ENCODE assay signal across 10 cellular contexts in the genomic region with DNA sequence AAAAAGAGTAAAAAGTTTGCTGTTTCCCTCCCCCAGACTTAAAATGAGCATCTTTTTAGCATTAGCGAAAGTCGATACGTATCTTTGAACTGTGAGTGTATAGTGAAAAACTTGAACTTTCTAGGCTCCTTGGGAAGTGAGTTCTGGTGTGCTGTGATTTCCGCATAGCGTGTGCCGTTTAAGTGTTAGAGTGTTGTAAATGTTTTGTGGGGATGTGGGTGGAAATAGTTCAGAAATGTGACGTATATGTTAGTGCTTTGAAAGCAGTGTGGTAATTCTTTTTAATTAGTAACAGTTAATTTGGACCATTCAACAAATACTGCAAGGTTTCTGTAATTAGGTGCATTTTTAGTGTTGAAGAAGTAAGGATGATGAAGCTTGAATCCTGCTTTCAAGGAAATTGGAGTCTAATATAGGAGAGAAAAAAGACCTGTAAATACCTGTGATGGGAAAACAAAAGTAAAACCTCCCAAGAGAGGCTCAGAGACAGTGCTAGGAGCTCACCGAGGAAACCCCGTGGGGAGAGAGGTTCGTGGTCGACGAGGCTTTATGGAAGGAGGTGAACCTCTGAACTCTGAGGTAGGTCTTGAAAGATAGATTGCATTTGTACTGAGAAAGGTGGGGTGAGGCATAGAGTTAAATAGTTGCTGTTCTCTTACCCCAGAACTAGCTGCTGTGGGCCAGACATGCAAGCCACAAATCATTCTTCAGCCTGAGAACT. TPM values are rescaled to one million over a fixed set of nuclear protein-coding genes. Genes with fewer than 3 reads are reported as not detected.
DNase-seq lines count a peak whose midpoint lies in the region; ATAC-seq, FAIRE-seq and TF ChIP-seq lines count a peak whose summit lies in the region.
"Had no signal": no experiment of that assay in that cellular context is flagged by ENCODE, and none has a peak within 500 bp of the region (broad histone marks: within the 10 kb centered on the region; RNA-seq: fewer than 3 reads in every experiment).

No MANE protein-coding gene starts in this region.

- no peak overlapping the region for H3K27ac ChIP-seq in CD4-positive, alpha-beta memory T cell (ENCODE audit: low read depth, low read length)
- H3K27ac ChIP-seq in K562 (ENCODE audit: extremely low read depth, low read depth, low read length) = no peak overlapping the region

- no peak for TF ChIP-seq RAD21 in K562 (CRISPR knock-in tag; conservative IDR thresholded peaks at IDR 0.05 in 1 of 2, IDR thresholded peaks at IDR 0.05 in 1 of 2)

- DNase-seq in CD4-positive, alpha-beta memory T cell = peak; percentile 12 to 44 (median 23)
- peak in 1 of 4 experiments; percentile 27 for DNase-seq in K562 (ENCODE audit: extremely low read depth in 1 of 4, low spot score in 3 of 4)
- no peak for DNase-seq in GM12891 (ENCODE audit: insufficient read length, low spot score)
- no peak for DNase-seq in GM03348 (ENCODE audit: low spot score)
- DNase-seq in CD1c-positive myeloid dendritic cell (ENCODE audit: extremely low spot score) = no peak
- DNase-seq: NCI-H524 treated with DMSO at 0.1 percent for 48 hours had no signal

- intact Hi-C loops in CD4-positive, alpha-beta memory T cell (cut with micrococcal nuclease) = no loop called here
- intact Hi-C loops in K562 (cut with micrococcal nuclease) = no loop called here

- H3K4me3 Mint-ChIP-seq in CD4-positive, alpha-beta memory T cell = peak overlapping the region; percentile 18 to 77 (median 50)
- H3K4me3 Mint-ChIP-seq: nephron had no signal

- in situ Hi-C loops in K562 (cut with MboI) = no loop called here

- peaks cover 26% of the 10 kb centered on the region for H3K36me3 ChIP-seq in CD4-positive, alpha-beta memory T cell (ENCODE audit: insufficient read depth, low read length)
- H3K36me3 ChIP-seq in K562 (ENCODE audit: control insufficient read depth, insufficient read depth, low read length) = peaks cover 60% of the 10 kb centered on the region

- peaks cover 23% of the 10 kb centered on the region for H3K4me1 ChIP-seq in CD4-positive, alpha-beta memory T cell (ENCODE audit: insufficient read depth, low read length)
- H3K4me1 ChIP-seq in K562 (replicated peaks in 1 of 2; ENCODE audit: control insufficient read depth in 2 of 2, insufficient read depth in 2 of 2, low read length in 2 of 2) = peaks cover 0 to 27% of the 10 kb centered on the region in 2 experiments; a peak in 4 of 5 replicates

- WGBS in K562 (ENCODE audit: insufficient coverage, low coverage, missing lambda C conversion rate) = 75% methylated on average over 12 of the region's 12 CpGs

- peaks cover 69% of the 10 kb centered on the region for H3K79me2 ChIP-seq in K562 (ENCODE audit: control insufficient read depth, insufficient read depth, low read length)

- H3K27me3 ChIP-seq in CD4-positive, alpha-beta memory T cell (ENCODE audit: insufficient read depth, low read length) = no peaks in the 10 kb centered on the region
- H3K27me3 ChIP-seq in K562 (ENCODE audit: control insufficient read depth in 2 of 2, insufficient read depth in 2 of 2, low read length in 2 of 2) = no peaks in the 10 kb centered on the region

- POLR2A ChIA-PET in CD4-positive, alpha-beta memory T cell (lab: Charles Lee; ENCODE audit: partially characterized antibody) = interaction anchor here (1.3 kb wide), 1 partner anchor 41 kb away, joined by 3 read pairs; a partner anchor contains a TSS
- POLR2A ChIA-PET in K562 (lab: Yijun Ruan, JAX) = interaction anchor here (0.7 to 1.1 kb wide), 5 partner anchors 12 to 498 kb away, joined by 3 to 4 read pairs (median 3); no protein-coding TSS in a partner anchor

- H3K9ac ChIP-seq in K562 (ENCODE audit: insufficient read depth in 1 of 2, low read depth in 2 of 2, low read length in 2 of 2) = no peak overlapping the region

- no TSS peak for BruUV-seq in K562 (replicated peaks; lab: Mats Ljungman, UMichigan)

- H3K27me3 Mint-ChIP-seq in CD4-positive, alpha-beta memory T cell = no peaks in the 10 kb centered on the region

- TF ChIP-seq CTCF in K562 (IDR thresholded peaks at IDR 0.05 in 2 of 3, conservative IDR thresholded peaks at IDR 0.05 in 1 of 3; ENCODE audit: insufficient read depth in 2 of 3, low read depth in 1 of 3, low read length in 3 of 3) = no peak

- CTCF ChIA-PET in CD4-positive, alpha-beta memory T cell (lab: Charles Lee; ENCODE audit: partially characterized antibody) = no interaction called here
- CTCF ChIA-PET in K562 (lab: Yijun Ruan, JAX; ENCODE audit: low intra/inter-chr PET ratio) = no interaction called here

- ATAC-seq in GM19463 (IDR thresholded peaks at IDR 0.05; ENCODE audit: unreplicated experiment) (peak; percentile 75), HG03342 (IDR thresholded peaks at IDR 0.05; ENCODE audit: unreplicated experiment) (peak; percentile 49), K562 (peak; percentile 47), HG03565 (IDR thresholded peaks at IDR 0.05; ENCODE audit: unreplicated experiment) (no peak)

- peak overlapping the region; percentile 42 to 91 (median 69) for H3K27ac Mint-ChIP-seq in CD4-positive, alpha-beta memory T cell

- no peak overlapping the region for H3K4me2 ChIP-seq in K562 (ENCODE audit: insufficient read depth, low read length)

- H3K9me1 ChIP-seq in K562 (ENCODE audit: control insufficient read depth, insufficient read depth, low read length) = peaks cover 4% of the 10 kb centered on the region

- H3K9me3 Mint-ChIP-seq in CD4-positive, alpha-beta memory T cell = peaks cover 0 to 6% (median 3%) of the 10 kb centered on the region in 8 donors

- TF ChIP-seq EP300 in K562 (IDR thresholded peaks at IDR 0.05; ENCODE audit: low read length) = no peak

- FAIRE-seq in K562 (lab: Jason Lieb, UNC) (no peak), GM12891 (lab: Jason Lieb, UNC) (no peak)

- H3K4me1 Mint-ChIP-seq in CD4-positive, alpha-beta memory T cell = peaks cover 54 to 83% (median 72%) of the 10 kb centered on the region in 4 donors

- peaks cover 20% of the 10 kb centered on the region for H4K20me1 ChIP-seq in K562 (replicated peaks; ENCODE audit: control insufficient read depth, insufficient read depth, low read length)

- H3K36me3 Mint-ChIP-seq in CD4-positive, alpha-beta memory T cell = peaks cover 68 to 78% of the 10 kb centered on the region in 2 donors

- H3K4me3 ChIP-seq in CD4-positive, alpha-beta memory T cell (ENCODE audit: low read length in 2 of 2) = no peak overlapping the region
- H3K4me3 ChIP-seq in K562 = no peak overlapping the region

- no peak for TF ChIP-seq POLR2A in K562 (conservative IDR thresholded peaks at IDR 0.05)
- TF ChIP-seq POLR2A in GM12891 (IDR thresholded peaks at IDR 0.05; ENCODE audit: low read depth, low read length) = no peak

- H3K9me3 ChIP-seq in CD4-positive, alpha-beta memory T cell (ENCODE audit: control insufficient read depth in 1 of 2, low read length in 2 of 2) = no peaks in the 10 kb centered on the region
- no peaks in the 10 kb centered on the region for H3K9me3 ChIP-seq in K562 (replicated peaks; ENCODE audit: control insufficient read depth, insufficient read depth, low read depth, low read length)

- no peak overlapping the region for H2AFZ ChIP-seq in K562 (ENCODE audit: low read depth, low read length)

TF ChIP-seq in K562, 482 proteins besides CTCF, POLR2A, EP300 and RAD21 (continues in another document):
- TF ChIP-seq, protein P1, sequence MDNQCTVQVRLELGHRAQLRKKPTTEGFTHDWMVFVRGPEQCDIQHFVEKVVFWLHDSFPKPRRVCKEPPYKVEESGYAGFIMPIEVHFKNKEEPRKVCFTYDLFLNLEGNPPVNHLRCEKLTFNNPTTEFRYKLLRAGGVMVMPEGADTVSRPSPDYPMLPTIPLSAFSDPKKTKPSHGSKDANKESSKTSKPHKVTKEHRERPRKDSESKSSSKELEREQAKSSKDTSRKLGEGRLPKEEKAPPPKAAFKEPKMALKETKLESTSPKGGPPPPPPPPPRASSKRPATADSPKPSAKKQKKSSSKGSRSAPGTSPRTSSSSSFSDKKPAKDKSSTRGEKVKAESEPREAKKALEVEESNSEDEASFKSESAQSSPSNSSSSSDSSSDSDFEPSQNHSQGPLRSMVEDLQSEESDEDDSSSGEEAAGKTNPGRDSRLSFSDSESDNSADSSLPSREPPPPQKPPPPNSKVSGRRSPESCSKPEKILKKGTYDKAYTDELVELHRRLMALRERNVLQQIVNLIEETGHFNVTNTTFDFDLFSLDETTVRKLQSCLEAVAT (IDR thresholded peaks at IDR 0.05) = peak in 1 of 2 experiments; percentile 39; a peak in 1 of 4 replicates

TF ChIP-seq in GM12891, 5 proteins besides CTCF, POLR2A, EP300 and RAD21:
- TF ChIP-seq PAX5 (IDR thresholded peaks at IDR 0.05; ENCODE audit: insufficient read depth, low read length, severe bottlenecking) = no peak
- no peak for TF ChIP-seq SPI1 (IDR thresholded peaks at IDR 0.05; ENCODE audit: low read depth, low read length)
- TF ChIP-seq POU2F2 (IDR thresholded peaks at IDR 0.05; ENCODE audit: low read depth, low read length) = no peak
- TF ChIP-seq TAF1 (IDR thresholded peaks at IDR 0.05; ENCODE audit: low read depth, low read length) = no peak
- no peak for TF ChIP-seq POLR2AphosphoS5 (IDR thresholded peaks at IDR 0.05; ENCODE audit: low read depth, low read length)

RNA-seq across cellular contexts. Expression of a gene that starts 40.8 kb away (rescaled TPM):
- total RNA-seq in CD4-positive, alpha-beta memory T cell = 100 to 1,000 TPM; 161 to 167 TPM
- polyA plus RNA-seq in CD4-positive, alpha-beta memory T cell = 10 to 100 TPM; 17.2 to 65.4 TPM
- total RNA-seq in K562 (2011; cell fraction: chromatin; rRNA removed; ENCODE audit: low replicate concordance) = 115 and 326 TPM in 2 replicates
- 62.0 and 78.6 TPM in 2 replicates for total RNA-seq in K562 (2011; cell fraction: nucleolus; rRNA removed)
- total RNA-seq in K562 (2011; cell fraction: nucleoplasm; rRNA removed) = 144 and 212 TPM in 2 replicates
- total RNA-seq in K562 (2014; rRNA removed) (29.9 and 41.8 TPM in 2 replicates), K562 (2014; rRNA removed; fragmentation: Illumina TruSeq; extraction: Trizol) (39.3 and 47.4 TPM in 2 replicates), K562 (2015; rRNA removed; fragmentation: Illumina TruSeq; extraction: Trizol) (32.8 and 33.9 TPM in 2 replicates), K562 (2021) (67.6 and 80.7 TPM in 2 replicates)
- polyA plus RNA-seq in K562 (2011; rRNA removed) (16.1 and 17.0 TPM in 2 replicates), K562 (2014; fragmentation: Illumina TruSeq; extraction: Trizol) (23.0 and 28.7 TPM in 2 replicates), K562 (2014; fragmentation: Nextera tagmentation; extraction: Ambion mirVana) (1 to 10 TPM; 4.4 to 4.7 TPM), K562 (2014; rRNA removed) (27.3 and 31.7 TPM in 2 replicates)
- 11.1 and 15.9 TPM in 2 replicates for polyA plus RNA-seq in K562 (2011; cell fraction: cytosol; rRNA removed)
- 97.0 and 123 TPM in 2 replicates for polyA plus RNA-seq in K562 (2011; cell fraction: nucleus; rRNA removed)
- 23.0 and 24.9 TPM in 2 replicates for polyA plus RNA-seq in K562 (2012)
- polyA minus RNA-seq in K562 (2011; rRNA and poly(A)+ RNA removed) = 84.2 and 91.2 TPM in 2 replicates
- polyA minus RNA-seq in K562 (2011; cell fraction: cytosol; rRNA and poly(A)+ RNA removed) = 23.9 and 28.3 TPM in 2 replicates
- 74.0 and 74.6 TPM in 2 replicates for polyA minus RNA-seq in K562 (2011; cell fraction: nucleus; rRNA and poly(A)+ RNA removed)
- polyA plus RNA-seq in GM12891 (2012; ENCODE audit: low read depth, missing spikeins) = 26.2 TPM

Comparison
In these comparisons a context has a peak if more than half of its experiments do, and no peak if none do; other contexts are left out.
1. DNase-seq: peak in CD4-positive, alpha-beta memory T cell (5 of 5); none in GM12891 (single experiment), GM03348 (single experiment) and CD1c-positive myeloid dendritic cell (single experiment).